ENCODE assay signal across 9 cellular contexts in genomic region chr1:1776672-1777393, GRCh38. TPM values are rescaled to one million over a fixed set of nuclear protein-coding genes. Genes with fewer than 3 reads are reported as not detected.
DNase-seq lines count a peak whose midpoint lies in the region; ATAC-seq, FAIRE-seq and TF ChIP-seq lines count a peak whose summit lies in the region.
"Had no signal": no experiment of that assay in that cellular context is flagged by ENCODE, and none has a peak within 500 bp of the region (broad histone marks: within the 10 kb centered on the region; RNA-seq: fewer than 3 reads in every experiment).

No MANE protein-coding gene starts in this region.

- peaks cover 5% of the 10 kb centered on the region for H3K4me1 ChIP-seq in rectal smooth muscle tissue (ENCODE audit: control insufficient read depth, insufficient read depth, low read length)

- no peaks in the 10 kb centered on the region for H3K36me3 ChIP-seq in rectal smooth muscle tissue (ENCODE audit: control insufficient read depth, insufficient read depth, low read length)

- DNase-seq in RKO (ENCODE audit: low spot score) (peak; percentile 22), epithelial cell of proximal tubule (ENCODE audit: low read depth) (no peak), GM19239 (ENCODE audit: insufficient read length, low spot score) (no peak), AML-193 (lab: John Stamatoyannopoulos, UW) (no peak), COLO668 (lab: John Stamatoyannopoulos, UW; ENCODE audit: unreplicated experiment) (no peak)
- DNase-seq: activated CD8-positive, alpha-beta memory T cell treated with anti-CD3 and anti-CD28 coated beads, Interleukin-2, amount 50 U/mL, for 4 hours had no signal

- H3K27ac ChIP-seq in rectal smooth muscle tissue (ENCODE audit: low read depth, low read length), result peak overlapping the region; percentile 72

- TF ChIP-seq CTCF in epithelial cell of proximal tubule (conservative IDR thresholded peaks at IDR 0.05; ENCODE audit: low read depth, low read length), result no peak

- H3K9ac ChIP-seq in rectal smooth muscle tissue (ENCODE audit: low read length), result no peak overlapping the region

- FAIRE-seq in GM19239 (lab: Jason Lieb, UNC), result no peak

- no peak for ATAC-seq in HG02970 (IDR thresholded peaks at IDR 0.05; ENCODE audit: low FRiP score, unreplicated experiment)

- peak overlapping the region; percentile 93 for H3K4me3 ChIP-seq in GM08714 (ENCODE audit: low read length)
- H3K4me3 ChIP-seq in epithelial cell of proximal tubule (ENCODE audit: low read depth, low read length), result peak overlapping the region; percentile 75
- peak overlapping the region; percentile 22 for H3K4me3 ChIP-seq in rectal smooth muscle tissue (ENCODE audit: low read length)

- H3K27me3 ChIP-seq in rectal smooth muscle tissue (ENCODE audit: control insufficient read depth, insufficient read depth, low read length), result no peaks in the 10 kb centered on the region

RNA-seq across cellular contexts. Expression of gene NADK, which starts 1.4 kb away (rescaled TPM):
- total RNA-seq in epithelial cell of proximal tubule, result 48.8 and 55.6 TPM in 2 replicates

RNA-seq across cellular contexts. Expression of gene CDK11A, which starts 52.7 kb away (rescaled TPM):
- 10.3 and 11.6 TPM in 2 replicates for total RNA-seq in epithelial cell of proximal tubule

Comparison
In these comparisons a context has a peak if more than half of its experiments do, and no peak if none do; other contexts are left out.
1. H3K4me3 ChIP-seq: peak in every context shown above with its lines; median percentile 93 in GM08714; 75 in epithelial cell of proximal tubule; 22 in rectal smooth muscle tissue.